18 cellular contexts compared by ENCODE assay signal in genomic region chr10:128855656-128856428, GRCh38.
"Had no signal": no experiment of that assay in that cellular context is flagged by ENCODE, and none has a peak within 500 bp of the region (broad histone marks: within the 10 kb centered on the region; RNA-seq: fewer than 3 reads in every experiment).

No MANE protein-coding gene starts in this region.

- ATAC-seq: effector memory CD8-positive, alpha-beta T cell; naive thymus-derived CD8-positive, alpha-beta T cell; stimulated activated naive B cell treated with anti-CD40 and anti-IgM and Interleukin-4, amounts not matched to agents 10 μg/mL and 1 μg/mL and 100 μg/mL, for 72 hours; stimulated activated naive CD8-positive, alpha-beta T cell treated with anti-CD3 and anti-CD28 coated beads, Interleukin-15, amount 100 ng/mL, for 72 hours had no signal

- H3K27me3 ChIP-seq: esophagus squamous epithelium, pancreas, sigmoid colon, testis, tibial nerve, upper lobe of right lung, vagina had no signal

- H3K36me3 ChIP-seq: esophagus squamous epithelium, pancreas, sigmoid colon, tibial nerve, upper lobe of right lung, vagina had no signal

- H3K27ac ChIP-seq: epithelial cell of prostate, skin epidermis, testis, upper lobe of right lung, vagina had no signal

- H3K9me3 ChIP-seq: mucosa of descending colon, pancreas, sigmoid colon, testis, tibial nerve, upper lobe of right lung, vagina had no signal

- H3K4me3 ChIP-seq: esophagus squamous epithelium, mucosa of descending colon, pancreas, sigmoid colon, skin epidermis, testis, tibial nerve, upper lobe of right lung, vagina had no signal

- DNase-seq: effector memory CD8-positive, alpha-beta T cell; foreskin fibroblast; mammary epithelial cell; naive thymus-derived CD8-positive, alpha-beta T cell; stimulated activated CD4-positive, alpha-beta T cell treated with anti-CD3 and anti-CD28 coated beads, Interleukin-2, amount 100 ng/mL, for 24 hours; stimulated activated CD4-positive, alpha-beta T cell treated with anti-CD3 and anti-CD28 coated beads, Interleukin-4, amount 100 ng/mL, for 4 hours; stimulated activated naive B cell treated with anti-CD40 and anti-IgM and Interleukin-4, amounts not matched to agents 10 μg/mL and 1 μg/mL and 100 μg/mL, for 72 hours; stimulated activated naive CD8-positive, alpha-beta T cell treated with anti-CD3 and anti-CD28 coated beads, Interleukin-15, amount 100 ng/mL, for 72 hours had no signal
